In genomic region chr1:227065311-227065710, GRCh38 we compare ENCODE assay signal across 21 cellular contexts.
"Had no signal": no experiment of that assay in that cellular context is flagged by ENCODE, and none has a peak within 500 bp of the region (broad histone marks: within the 10 kb centered on the region; RNA-seq: fewer than 3 reads in every experiment).

No MANE protein-coding gene starts in this region.

- H3K27ac Mint-ChIP-seq: endodermal cell; naive B cell; nephron; stimulated activated memory B cell treated with anti-CD40 and anti-IgM and Interleukin-4, amounts not matched to agents 10 μg/mL and 1 μg/mL and 100 μg/mL, for 72 hours; stimulated activated naive CD8-positive, alpha-beta T cell treated with anti-CD3 and anti-CD28 coated beads, Interleukin-15, Interleukin-2, amounts not matched to agents 100 ng/mL and 50 ng/mL, for 24 hours had no signal

- H3K4me1 Mint-ChIP-seq: endodermal cell; naive B cell; nephron; stimulated activated memory B cell treated with anti-CD40 and anti-IgM and Interleukin-4, amounts not matched to agents 10 μg/mL and 1 μg/mL and 100 μg/mL, for 72 hours had no signal

- H3K9me3 Mint-ChIP-seq: endodermal cell had no signal

- H3K4me3 ChIP-seq: colonic mucosa, lung, psoas muscle, right lobe of liver, tibial artery had no signal

- H3K4me3 Mint-ChIP-seq: endodermal cell; naive B cell; nephron; stimulated activated memory B cell treated with anti-CD40 and anti-IgM and Interleukin-4, amounts not matched to agents 10 μg/mL and 1 μg/mL and 100 μg/mL, for 72 hours; stimulated activated naive CD8-positive, alpha-beta T cell treated with anti-CD3 and anti-CD28 coated beads, Interleukin-15, Interleukin-2, amounts not matched to agents 100 ng/mL and 50 ng/mL, for 24 hours had no signal

- ATAC-seq: foreskin keratinocyte; left colon; left ventricle myocardium superior; psoas muscle; right lobe of liver; stimulated activated memory B cell treated with anti-CD40 and anti-IgM and Interleukin-4, amounts not matched to agents 10 μg/mL and 1 μg/mL and 100 μg/mL, for 72 hours had no signal

- DNase-seq: cerebellar nuclear complex; colonic mucosa; dermis blood vessel endothelial cell; effector CD4-positive, alpha-beta T cell; endodermal cell; erythroblast; foreskin keratinocyte; kidney; left colon; left ventricle myocardium superior; mesenchymal stem cell; naive B cell; psoas muscle; retina; right lobe of liver; stimulated activated CD4-positive, alpha-beta T cell treated with anti-CD3 and anti-CD28 coated beads, Interleukin-4, amount 100 ng/mL, for 24 hours; tibial artery had no signal

- H3K36me3 Mint-ChIP-seq: stimulated activated memory B cell treated with anti-CD40 and anti-IgM and Interleukin-4, amounts not matched to agents 10 μg/mL and 1 μg/mL and 100 μg/mL, for 72 hours had no signal
